Comparison of ENCODE assay signal across 8 cellular contexts in genomic region chr20:38961530-38962043, GRCh38. TPM values are rescaled to one million over a fixed set of nuclear protein-coding genes. Genes with fewer than 3 reads are reported as not detected.
DNase-seq lines count a peak whose midpoint lies in the region; ATAC-seq and TF ChIP-seq lines count a peak whose summit lies in the region.

No MANE protein-coding gene starts in this region.

- peaks cover 0 to 17% (median 9%) of the 10 kb centered on the region in 3 donors for H3K36me3 Mint-ChIP-seq in CD8-positive, alpha-beta memory T cell
- peaks cover 9% of the 10 kb centered on the region for H3K36me3 Mint-ChIP-seq in activated naive CD8-positive, alpha-beta T cell treated with anti-CD3 and anti-CD28 coated beads, Interleukin-2, amount 10 ng/mL, durations not matched to agents 7 days and 5 days
- H3K36me3 Mint-ChIP-seq in stimulated activated effector memory CD8-positive, alpha-beta T cell treated with anti-CD3 and anti-CD28 coated beads, Interleukin-12 subunit alpha, Interleukin-12 subunit beta, amount 100 ng/mL, for 72 hours, result peaks cover 25% of the 10 kb centered on the region

- H3K9me3 ChIP-seq in CD8-positive, alpha-beta memory T cell (ENCODE audit: low read length), result no peaks in the 10 kb centered on the region
- H3K9me3 ChIP-seq in left lung, result no peaks in the 10 kb centered on the region

- peak overlapping the region; percentile 85 to 97 (median 94) for H3K27ac Mint-ChIP-seq in CD8-positive, alpha-beta memory T cell
- peak overlapping the region; percentile 95 for H3K27ac Mint-ChIP-seq in activated naive CD8-positive, alpha-beta T cell treated with anti-CD3 and anti-CD28 coated beads, Interleukin-2, amount 10 ng/mL, durations not matched to agents 7 days and 5 days
- peak overlapping the region; percentile 98 for H3K27ac Mint-ChIP-seq in stimulated activated effector memory CD8-positive, alpha-beta T cell treated with anti-CD3 and anti-CD28 coated beads, Interleukin-12 subunit alpha, Interleukin-12 subunit beta, amount 100 ng/mL, for 72 hours

- H3K4me3 ChIP-seq in CD8-positive, alpha-beta memory T cell (ENCODE audit: low read length), result peak overlapping the region; percentile 72
- H3K4me3 ChIP-seq in NB4 (ENCODE audit: low read depth, low read length) (peak overlapping the region; percentile 90), left lung (peak overlapping the region; percentile 91 to 98)

- CTCF ChIA-PET in CD8-positive, alpha-beta memory T cell (lab: Charles Lee), result interaction anchor here (0.8 to 4.8 kb wide), 19 partner anchors 9 to 316 kb away, joined by 3 to 22 read pairs (median 4); partner anchors contain the start of gene FAM83D

- peaks cover 21% of the 10 kb centered on the region for H3K4me1 ChIP-seq in CD8-positive, alpha-beta memory T cell (ENCODE audit: insufficient read depth, low read length)
- H3K4me1 ChIP-seq in left lung, result peaks cover 8 to 15% of the 10 kb centered on the region in 2 donors

- peaks cover 22 to 34% (median 33%) of the 10 kb centered on the region in 3 donors for H3K4me1 Mint-ChIP-seq in CD8-positive, alpha-beta memory T cell
- peaks cover 31% of the 10 kb centered on the region for H3K4me1 Mint-ChIP-seq in activated naive CD8-positive, alpha-beta T cell treated with anti-CD3 and anti-CD28 coated beads, Interleukin-2, amount 10 ng/mL, durations not matched to agents 7 days and 5 days
- H3K4me1 Mint-ChIP-seq in stimulated activated effector memory CD8-positive, alpha-beta T cell treated with anti-CD3 and anti-CD28 coated beads, Interleukin-12 subunit alpha, Interleukin-12 subunit beta, amount 100 ng/mL, for 72 hours, result peaks cover 30% of the 10 kb centered on the region

- intact Hi-C loops in left lung (cut with DNase I), result no loop called here

- POLR2A ChIA-PET in CD8-positive, alpha-beta memory T cell (lab: Charles Lee), result interaction anchor here (0.9 to 2.4 kb wide), 5 partner anchors 35 to 515 kb away, joined by 3 to 11 read pairs (median 4); partner anchors contain the start of genes ACTR5, FAM83D and PPP1R16B
- POLR2A ChIA-PET in activated naive CD8-positive, alpha-beta T cell treated with anti-CD3 and anti-CD28 coated beads, Interleukin-2, amount 10 ng/mL, durations not matched to agents 7 days and 5 days (lab: Charles Lee), result interaction anchor here (0.6 to 2.8 kb wide), 13 partner anchors 11 to 515 kb away, joined by 3 to 14 read pairs (median 4); partner anchors contain the start of gene FAM83D

- TF ChIP-seq CTCF in NB4 (IDR thresholded peaks at IDR 0.05; ENCODE audit: low read depth, low read length) (no peak), left lung (IDR thresholded peaks at IDR 0.05) (no peak)

- no peak for DNase-seq in CD8-positive, alpha-beta memory T cell
- DNase-seq in NB4 (ENCODE audit: low read depth), result peak; percentile 65
- DNase-seq in activated naive CD8-positive, alpha-beta T cell treated with anti-CD3 and anti-CD28 coated beads, Interleukin-2, amount 10 ng/mL, durations not matched to agents 7 days and 5 days, result no peak
- DNase-seq in left lung, result no peak
- peak in 1 of 2 donors; percentile 42 for DNase-seq in stimulated activated effector memory CD8-positive, alpha-beta T cell treated with anti-CD3 and anti-CD28 coated beads, Interleukin-12 subunit alpha, Interleukin-12 subunit beta, amount 100 ng/mL, for 72 hours (ENCODE audit: low spot score in 2 of 2)
- no peak for DNase-seq in midbrain (lab: John Stamatoyannopoulos, UW)
- no peak for DNase-seq in NCI-H1417 treated with DMSO at 0.1 percent for 48 hours (lab: John Stamatoyannopoulos, UW)

- H3K9me3 Mint-ChIP-seq in CD8-positive, alpha-beta memory T cell, result no peaks in the 10 kb centered on the region
- no peaks in the 10 kb centered on the region for H3K9me3 Mint-ChIP-seq in activated naive CD8-positive, alpha-beta T cell treated with anti-CD3 and anti-CD28 coated beads, Interleukin-2, amount 10 ng/mL, durations not matched to agents 7 days and 5 days
- H3K9me3 Mint-ChIP-seq in stimulated activated effector memory CD8-positive, alpha-beta T cell treated with anti-CD3 and anti-CD28 coated beads, Interleukin-12 subunit alpha, Interleukin-12 subunit beta, amount 100 ng/mL, for 72 hours, result peaks cover 5% of the 10 kb centered on the region

- TF ChIP-seq POLR2A in NB4 (IDR thresholded peaks at IDR 0.05; ENCODE audit: extremely low read depth, insufficient read length), result no peak

- peak overlapping the region; percentile 52 for H3K27ac ChIP-seq in CD8-positive, alpha-beta memory T cell (ENCODE audit: low read depth, low read length)
- peak overlapping the region; percentile 87 to 92 for H3K27ac ChIP-seq in left lung

- H3K27me3 Mint-ChIP-seq in CD8-positive, alpha-beta memory T cell, result no peaks in the 10 kb centered on the region
- no peaks in the 10 kb centered on the region for H3K27me3 Mint-ChIP-seq in activated naive CD8-positive, alpha-beta T cell treated with anti-CD3 and anti-CD28 coated beads, Interleukin-2, amount 10 ng/mL, durations not matched to agents 7 days and 5 days

- ATAC-seq in activated naive CD8-positive, alpha-beta T cell treated with anti-CD3 and anti-CD28 coated beads, Interleukin-2, amount 10 ng/mL, durations not matched to agents 7 days and 5 days (ENCODE audit: low read depth), result no peak
- ATAC-seq in left lung (no peak), GM19455 (IDR thresholded peaks at IDR 0.05; ENCODE audit: unreplicated experiment) (no peak)
- no peak for ATAC-seq in stimulated activated effector memory CD8-positive, alpha-beta T cell treated with anti-CD3 and anti-CD28 coated beads, Interleukin-12 subunit alpha, Interleukin-12 subunit beta, amount 100 ng/mL, for 72 hours

- no peaks in the 10 kb centered on the region for H3K27me3 ChIP-seq in CD8-positive, alpha-beta memory T cell (ENCODE audit: insufficient read depth, low read length, poor library complexity, severe bottlenecking)
- H3K27me3 ChIP-seq in left lung, result no peaks in the 10 kb centered on the region

- no peaks in the 10 kb centered on the region for H3K36me3 ChIP-seq in CD8-positive, alpha-beta memory T cell (ENCODE audit: insufficient read depth, low read length)
- no peaks in the 10 kb centered on the region for H3K36me3 ChIP-seq in left lung

- peak overlapping the region; percentile 91 to 98 (median 95) for H3K4me3 Mint-ChIP-seq in CD8-positive, alpha-beta memory T cell
- peak overlapping the region; percentile 95 for H3K4me3 Mint-ChIP-seq in activated naive CD8-positive, alpha-beta T cell treated with anti-CD3 and anti-CD28 coated beads, Interleukin-2, amount 10 ng/mL, durations not matched to agents 7 days and 5 days
- peak overlapping the region; percentile 90 for H3K4me3 Mint-ChIP-seq in stimulated activated effector memory CD8-positive, alpha-beta T cell treated with anti-CD3 and anti-CD28 coated beads, Interleukin-12 subunit alpha, Interleukin-12 subunit beta, amount 100 ng/mL, for 72 hours

RNA-seq across cellular contexts. Expression of gene DHX35, which starts 0.6 kb away (rescaled TPM):
- 10 to 100 TPM; 19.9 to 20.5 TPM for total RNA-seq in CD8-positive, alpha-beta memory T cell
- polyA plus RNA-seq in CD8-positive, alpha-beta memory T cell, result 6.0 TPM
- 10 to 100 TPM; 10.3 to 10.7 TPM for total RNA-seq in activated naive CD8-positive, alpha-beta T cell treated with anti-CD3 and anti-CD28 coated beads, Interleukin-2, amount 10 ng/mL, durations not matched to agents 7 days and 5 days
- total RNA-seq in left lung, result 1 to 10 TPM; 7.5 to 9.1 TPM

RNA-seq across cellular contexts. Expression of gene FAM83D, which starts 35.4 kb away (rescaled TPM):
- total RNA-seq in CD8-positive, alpha-beta memory T cell, result 10 to 100 TPM; 11.9 to 13.2 TPM
- 2.3 TPM for polyA plus RNA-seq in CD8-positive, alpha-beta memory T cell
- total RNA-seq in activated naive CD8-positive, alpha-beta T cell treated with anti-CD3 and anti-CD28 coated beads, Interleukin-2, amount 10 ng/mL, durations not matched to agents 7 days and 5 days, result 10 to 100 TPM; 14.4 to 15.4 TPM
- 1 to 10 TPM; 1.5 to 8.5 TPM for total RNA-seq in left lung
